In the genomic region with DNA sequence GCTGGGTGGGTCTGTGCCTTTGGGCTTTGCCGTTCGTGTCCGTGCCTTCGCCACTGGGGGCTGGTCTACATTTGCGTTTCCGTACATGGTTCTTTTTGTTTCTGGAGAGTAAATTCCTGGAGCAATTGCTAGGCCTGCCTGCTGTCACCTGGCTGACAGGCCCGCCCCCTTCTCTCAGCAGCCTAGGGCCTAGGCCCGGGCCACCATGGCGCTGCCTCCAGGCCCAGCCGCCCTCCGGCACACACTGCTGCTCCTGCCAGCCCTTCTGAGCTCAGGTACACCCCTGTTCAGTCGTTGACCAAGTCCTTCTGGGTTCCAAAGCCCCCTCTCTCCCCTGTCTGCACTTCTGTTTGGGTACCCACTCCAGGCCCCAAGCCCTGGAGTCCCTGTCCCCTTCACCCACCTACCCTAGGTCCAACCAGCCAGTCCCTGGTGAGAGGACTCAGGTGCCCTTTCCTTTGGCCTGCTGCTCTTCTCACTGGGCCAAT, we compare ENCODE assay signal across 8 cellular contexts. TPM values are rescaled to one million over a fixed set of nuclear protein-coding genes. Genes with fewer than 3 reads are reported as not detected.
DNase-seq lines count a peak whose midpoint lies in the region; ATAC-seq and TF ChIP-seq lines count a peak whose summit lies in the region.

No MANE protein-coding gene starts in this region.

- no peaks in the 10 kb centered on the region for H3K9me3 ChIP-seq in Caco-2
- no peaks in the 10 kb centered on the region for H3K9me3 ChIP-seq in trophoblast cell (ENCODE audit: insufficient read depth, low read depth, low read length)

- peak overlapping the region; percentile 60 for H3K14ac ChIP-seq in trophoblast cell (ENCODE audit: low read length)

- POLR2A ChIA-PET in Caco-2 (lab: Charles Lee) = no interaction called here
- POLR2A ChIA-PET in RWPE1 (lab: Yijun Ruan, JAX; ENCODE audit: low non-redundant PET) = no interaction called here

- TF ChIP-seq CTCF in Caco-2 (IDR thresholded peaks at IDR 0.05; ENCODE audit: insufficient read depth in 1 of 2, low read depth in 1 of 2, low read length in 1 of 2, severe bottlenecking in 1 of 2, unreplicated experiment in 1 of 2) = no peak
- no peak for TF ChIP-seq CTCF in RWPE1 (conservative IDR thresholded peaks at IDR 0.05; ENCODE audit: low read depth)
- no peak for TF ChIP-seq CTCF in fibroblast of mammary gland (conservative IDR thresholded peaks at IDR 0.05; ENCODE audit: control insufficient read depth, insufficient read depth, low read depth, low read length)

- H3K4ac ChIP-seq in trophoblast cell (ENCODE audit: low read depth, low read length) = no peak overlapping the region

- H3K27ac Mint-ChIP-seq in Caco-2 (ENCODE audit: unreplicated experiment) = peak overlapping the region; percentile 43

- peak overlapping the region; percentile 22 for H3K18ac ChIP-seq in trophoblast cell (ENCODE audit: low read length)

- H2BK12ac ChIP-seq in trophoblast cell (ENCODE audit: low read length) = peak overlapping the region; percentile 20

- H3K4me1 ChIP-seq in Caco-2 (peaks cover 39% of the 10 kb centered on the region), trophoblast cell (ENCODE audit: control insufficient read depth in 1 of 2, insufficient read depth in 2 of 2, low read length in 2 of 2) (peaks cover 10 to 15% of the 10 kb centered on the region in 2 experiments)

- H3K36me3 ChIP-seq in Caco-2 (ENCODE audit: control insufficient read depth, insufficient read depth, low read length) (peaks cover 4% of the 10 kb centered on the region), trophoblast cell (ENCODE audit: control insufficient read depth in 1 of 2, insufficient read depth in 2 of 2, low read length in 2 of 2) (peaks cover 19 to 22% of the 10 kb centered on the region in 2 experiments)

- peaks cover 9% of the 10 kb centered on the region for H3K79me2 ChIP-seq in trophoblast cell (ENCODE audit: control insufficient read depth, insufficient read depth, low read length, poor library complexity)

- no peaks in the 10 kb centered on the region for H3K9me3 Mint-ChIP-seq in Caco-2 (ENCODE audit: unreplicated experiment)

- no peak for DNase-seq in Caco-2
- DNase-seq in RWPE1 (ENCODE audit: low spot score) = peak; percentile 22
- no peak for DNase-seq in fibroblast of mammary gland (ENCODE audit: low read depth)
- DNase-seq in trophoblast cell = peak; percentile 20 to 65
- DNase-seq in NCI-H2081 treated with DMSO at 0.1 percent for 48 hours (lab: John Stamatoyannopoulos, UW) = no peak

- H4K12ac ChIP-seq in trophoblast cell (ENCODE audit: low read depth, low read length) = peak overlapping the region; percentile 79

- peak overlapping the region; percentile 86 for H2AFZ ChIP-seq in trophoblast cell (ENCODE audit: insufficient read depth, low read length, poor library complexity)

- no peak overlapping the region for H2BK120ac ChIP-seq in trophoblast cell (ENCODE audit: insufficient read depth, low read length, poor library complexity)

- peak overlapping the region; percentile 57 for H3K4me3 ChIP-seq in Caco-2 (ENCODE audit: low read depth, low read length)
- peak overlapping the region; percentile 40 for H3K4me3 ChIP-seq in fibroblast of mammary gland (ENCODE audit: control insufficient read depth, low read depth, low read length)
- H3K4me3 ChIP-seq in trophoblast cell (ENCODE audit: low read depth, low read length) = peak overlapping the region; percentile 81

- peak overlapping the region; percentile 64 for H2AK5ac ChIP-seq in trophoblast cell (ENCODE audit: low read length)

- H3K27me3 ChIP-seq in Caco-2 (replicated peaks; ENCODE audit: control insufficient read depth, insufficient read depth, low read length) = no peaks in the 10 kb centered on the region
- no peaks in the 10 kb centered on the region for H3K27me3 ChIP-seq in trophoblast cell (ENCODE audit: insufficient read depth, low read length)

- no peak overlapping the region for H3K23ac ChIP-seq in trophoblast cell (ENCODE audit: low read length)

- peak overlapping the region; percentile 50 for H3K9ac ChIP-seq in trophoblast cell (ENCODE audit: low read length)

- H3K36me3 Mint-ChIP-seq in Caco-2 (ENCODE audit: insufficient read depth, unreplicated experiment) = peaks cover 26% of the 10 kb centered on the region

- H3K27me3 Mint-ChIP-seq in Caco-2 (ENCODE audit: insufficient read depth, unreplicated experiment) = no peaks in the 10 kb centered on the region

- CTCF ChIA-PET in Caco-2 (lab: Charles Lee) = no interaction called here
- CTCF ChIA-PET in RWPE1 (lab: Yijun Ruan, JAX) = no interaction called here

- peak overlapping the region; percentile 66 for H3K4me2 ChIP-seq in trophoblast cell (ENCODE audit: low read length)

- H4K8ac ChIP-seq in trophoblast cell (ENCODE audit: low read depth, low read length) = peak overlapping the region; percentile 88

- H3K27ac ChIP-seq in RWPE1 (peak overlapping the region; percentile 65), trophoblast cell (ENCODE audit: low read depth, low read length) (no peak overlapping the region)

- peaks cover 34% of the 10 kb centered on the region for H3K4me1 Mint-ChIP-seq in Caco-2 (ENCODE audit: low read depth, unreplicated experiment)

- no CpG with 5 or more reads among the region's 12 CpGs for WGBS in trophoblast cell (ENCODE audit: extremely low coverage, insufficient coverage, insufficient read length)

- peak overlapping the region; percentile 98 for H3K4me3 Mint-ChIP-seq in Caco-2 (ENCODE audit: unreplicated experiment)

- peaks cover 14% of the 10 kb centered on the region for H3K79me1 ChIP-seq in trophoblast cell (ENCODE audit: low read length)

- ATAC-seq in HG02763 (IDR thresholded peaks at IDR 0.05; ENCODE audit: unreplicated experiment) (no peak), HG03439 (IDR thresholded peaks at IDR 0.05; ENCODE audit: unreplicated experiment) (no peak), HG02798 (IDR thresholded peaks at IDR 0.05; ENCODE audit: poor library complexity, unreplicated experiment) (no peak)

- H2BK5ac ChIP-seq in trophoblast cell (ENCODE audit: low read depth, low read length, poor library complexity) = no peak overlapping the region

- BruUV-seq in Caco-2 (replicated peaks; lab: Mats Ljungman, UMichigan) = no TSS peak

- H4K91ac ChIP-seq in trophoblast cell (ENCODE audit: low read depth, low read length) = peak overlapping the region; percentile 64

- intact Hi-C loops in Caco-2 (cut with micrococcal nuclease; ENCODE audit: unreplicated experiment) = loop anchor here (1.0 to 2.0 kb wide), 2 partner anchors 16 to 21 kb away; no protein-coding TSS in a partner anchor

RNA-seq across cellular contexts. Expression of a gene that starts 0.6 kb away (rescaled TPM):
- total RNA-seq in Caco-2 (2022) = 53.8 and 63.1 TPM in 2 replicates
- 17.2 and 17.8 TPM in 2 replicates for polyA plus RNA-seq in trophoblast cell (2013)

RNA-seq across cellular contexts. Expression of a gene that starts 4.4 kb away (rescaled TPM):
- 1.2 and 3.3 TPM in 2 replicates for total RNA-seq in Caco-2 (2022)
- polyA plus RNA-seq in trophoblast cell (2013) = 0.10 and 0.12 TPM in 2 replicates

RNA-seq across cellular contexts. Expression of a gene that starts 34.1 kb away (rescaled TPM):
- 26.8 and 30.6 TPM in 2 replicates for total RNA-seq in Caco-2 (2022)
- polyA plus RNA-seq in trophoblast cell (2013) = 11.9 and 13.7 TPM in 2 replicates

RNA-seq across cellular contexts. Expression of a gene that starts 40.6 kb away (rescaled TPM):
- 313 and 330 TPM in 2 replicates for total RNA-seq in Caco-2 (2022)
- 246 and 250 TPM in 2 replicates for polyA plus RNA-seq in trophoblast cell (2013)

Comparison
In these comparisons a context has a peak if more than half of its experiments do, and no peak if none do; other contexts are left out.
1. DNase-seq: peak in RWPE1 (single experiment) and trophoblast cell (2 of 2); none in Caco-2 (0 of 2), fibroblast of mammary gland (single experiment) and NCI-H2081 treated with DMSO at 0.1 percent for 48 hours (single experiment).
2. Peak in every context shown above with its lines, with median percentiles within 50 percentile points of each other: H3K4me3 ChIP-seq.